In the genomic region with DNA sequence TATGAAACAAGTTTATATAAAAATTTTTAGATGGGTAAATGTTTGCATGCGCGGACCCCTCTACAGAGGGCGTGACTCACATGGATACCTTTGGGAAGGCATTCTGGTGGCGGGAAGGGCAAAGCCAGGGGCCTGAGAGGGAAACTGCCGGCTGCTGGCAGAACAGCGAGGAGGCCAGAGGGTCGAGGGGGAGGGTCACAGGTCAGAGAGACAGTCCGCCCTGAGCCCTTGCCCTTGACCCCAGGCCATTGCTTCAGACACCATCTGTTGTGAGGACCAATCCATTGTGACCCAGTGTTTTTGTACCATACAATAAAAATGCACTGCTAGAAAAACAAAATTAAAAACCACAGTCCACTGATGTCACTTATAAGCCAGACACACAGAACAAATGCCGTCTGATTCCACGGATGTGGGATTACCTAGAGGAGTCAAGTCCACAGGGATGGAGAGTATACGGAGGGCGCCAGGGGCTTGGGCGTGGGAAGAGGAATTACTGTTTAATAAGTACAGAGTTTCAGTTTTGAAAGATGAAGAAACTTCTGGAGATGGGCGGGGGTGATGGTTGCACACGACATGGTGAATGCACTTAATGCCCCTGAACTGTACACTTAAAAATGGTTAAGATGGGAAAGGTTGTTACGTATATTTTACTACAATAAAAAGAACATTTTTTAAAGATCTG, we compare ENCODE assay signal across 12 cellular contexts. TPM values are rescaled to one million over a fixed set of nuclear protein-coding genes. Genes with fewer than 3 reads are reported as not detected.
DNase-seq lines count a peak whose midpoint lies in the region; ATAC-seq, FAIRE-seq and TF ChIP-seq lines count a peak whose summit lies in the region.
"Had no signal": no experiment of that assay in that cellular context is flagged by ENCODE, and none has a peak within 500 bp of the region (broad histone marks: within the 10 kb centered on the region; RNA-seq: fewer than 3 reads in every experiment).

No MANE protein-coding gene starts in this region.

- H3K9ac ChIP-seq in BLaER1, result peak overlapping the region; percentile 82; the same call in 1 of the 2 replicates

- H3K36me3 Mint-ChIP-seq in activated T-helper 2 cell treated with anti-CD3 and anti-CD28 coated beads, Interferon-gamma antibody, Interleukin-2, Interleukin-4, amounts not matched to agents 10 μg/mL and 5 μg/mL and 100 μg/mL, durations not matched to agents 14 hours and 24 hours and 36 hours (ENCODE audit: low read depth), result peaks cover 3% of the 10 kb centered on the region
- H3K36me3 Mint-ChIP-seq in naive thymus-derived CD4-positive, alpha-beta T cell, result no peaks in the 10 kb centered on the region

- peak overlapping the region; percentile 71 for H3K4me3 Mint-ChIP-seq in activated T-helper 2 cell treated with anti-CD3 and anti-CD28 coated beads, Interferon-gamma antibody, Interleukin-2, Interleukin-4, amounts not matched to agents 10 μg/mL and 5 μg/mL and 100 μg/mL, durations not matched to agents 14 hours and 24 hours and 36 hours (ENCODE audit: low read depth)
- H3K4me3 Mint-ChIP-seq in naive thymus-derived CD4-positive, alpha-beta T cell, result peak overlapping the region; percentile 64 to 92 (median 80)

- peak overlapping the region; percentile 87 for H3K4me3 ChIP-seq in BLaER1
- no peak overlapping the region for H3K4me3 ChIP-seq in naive thymus-derived CD4-positive, alpha-beta T cell (ENCODE audit: low read length)

- peak overlapping the region; percentile 90 for H3K4me2 ChIP-seq in BLaER1

- POLR2A ChIA-PET in naive thymus-derived CD4-positive, alpha-beta T cell (lab: Charles Lee), result no interaction called here

- H3K27me3 ChIP-seq in BLaER1, result no peaks in the 10 kb centered on the region
- H3K27me3 ChIP-seq in naive thymus-derived CD4-positive, alpha-beta T cell (ENCODE audit: control insufficient read depth in 2 of 2, insufficient read depth in 2 of 2, low read length in 2 of 2), result peaks cover 0 to 20% of the 10 kb centered on the region in 2 donors

- peaks cover 12% of the 10 kb centered on the region for H3K4me1 Mint-ChIP-seq in activated T-helper 2 cell treated with anti-CD3 and anti-CD28 coated beads, Interferon-gamma antibody, Interleukin-2, Interleukin-4, amounts not matched to agents 10 μg/mL and 5 μg/mL and 100 μg/mL, durations not matched to agents 14 hours and 24 hours and 36 hours (ENCODE audit: low read depth)
- H3K4me1 Mint-ChIP-seq in naive thymus-derived CD4-positive, alpha-beta T cell, result peaks cover 10 to 27% (median 21%) of the 10 kb centered on the region in 7 donors

- CTCF ChIA-PET in naive thymus-derived CD4-positive, alpha-beta T cell (lab: Charles Lee), result no interaction called here

- ATAC-seq in naive thymus-derived CD4-positive, alpha-beta T cell, result no peak

- intact Hi-C loops in activated T-helper 2 cell treated with anti-CD3 and anti-CD28 coated beads, Interferon-gamma antibody, Interleukin-2, Interleukin-4, amounts not matched to agents 10 μg/mL and 5 μg/mL and 100 μg/mL, durations not matched to agents 14 hours and 24 hours and 36 hours (cut with micrococcal nuclease), result loop anchor here (2.0 to 5.0 kb wide), 2 partner anchors 47 to 110 kb away; no protein-coding TSS in a partner anchor
- intact Hi-C loops in naive thymus-derived CD4-positive, alpha-beta T cell (cut with micrococcal nuclease), result loop anchor here in 1 of 2 donors (2.0 to 10.0 kb wide), 2 partner anchors 63 to 187 kb away; a partner anchor contains a TSS

- peak; percentile 74 for FAIRE-seq in GM12892 (lab: Jason Lieb, UNC)
- FAIRE-seq: keratinocyte had no signal

- no peak overlapping the region for H3K27ac Mint-ChIP-seq in activated T-helper 2 cell treated with anti-CD3 and anti-CD28 coated beads, Interferon-gamma antibody, Interleukin-2, Interleukin-4, amounts not matched to agents 10 μg/mL and 5 μg/mL and 100 μg/mL, durations not matched to agents 14 hours and 24 hours and 36 hours
- no peak overlapping the region for H3K27ac Mint-ChIP-seq in naive thymus-derived CD4-positive, alpha-beta T cell

- H3K9me3 Mint-ChIP-seq in activated T-helper 2 cell treated with anti-CD3 and anti-CD28 coated beads, Interferon-gamma antibody, Interleukin-2, Interleukin-4, amounts not matched to agents 10 μg/mL and 5 μg/mL and 100 μg/mL, durations not matched to agents 14 hours and 24 hours and 36 hours, result no peaks in the 10 kb centered on the region
- peaks cover 0 to 5% (median 0%) of the 10 kb centered on the region in 11 donors for H3K9me3 Mint-ChIP-seq in naive thymus-derived CD4-positive, alpha-beta T cell

- peak overlapping the region; percentile 82 for H3K27ac ChIP-seq in BLaER1
- no peak overlapping the region for H3K27ac ChIP-seq in naive thymus-derived CD4-positive, alpha-beta T cell (ENCODE audit: low read depth, low read length)

- peaks cover 65% of the 10 kb centered on the region for H3K27me3 Mint-ChIP-seq in activated T-helper 2 cell treated with anti-CD3 and anti-CD28 coated beads, Interferon-gamma antibody, Interleukin-2, Interleukin-4, amounts not matched to agents 10 μg/mL and 5 μg/mL and 100 μg/mL, durations not matched to agents 14 hours and 24 hours and 36 hours (ENCODE audit: low read depth)
- peaks cover 67 to 81% (median 76%) of the 10 kb centered on the region in 5 donors for H3K27me3 Mint-ChIP-seq in naive thymus-derived CD4-positive, alpha-beta T cell

- H3K9me3 ChIP-seq in BLaER1, result no peaks in the 10 kb centered on the region
- no peaks in the 10 kb centered on the region for H3K9me3 ChIP-seq in naive thymus-derived CD4-positive, alpha-beta T cell (ENCODE audit: control insufficient read depth in 2 of 3, low read length in 3 of 3)
- H3K9me3 ChIP-seq: HAP-1 had no signal

- peaks cover 78% of the 10 kb centered on the region for H3K4me1 ChIP-seq in BLaER1
- H3K4me1 ChIP-seq in naive thymus-derived CD4-positive, alpha-beta T cell (ENCODE audit: control insufficient read depth in 2 of 2, insufficient read depth in 2 of 2, low read length in 2 of 2), result peaks cover 4 to 8% of the 10 kb centered on the region in 2 donors
- H3K4me1 ChIP-seq: HAP-1 had no signal

- H4K20me1 ChIP-seq in BLaER1, result peaks cover 8% of the 10 kb centered on the region; the same call in 1 of the 2 replicates

- DNase-seq in GM12892 (ENCODE audit: insufficient read length) (no peak), middle frontal gyrus (ENCODE audit: extremely low spot score, low spot score) (no peak), NCI-H510A treated with DMSO at 0.1 percent for 48 hours (lab: John Stamatoyannopoulos, UW) (no peak), dermis blood vessel endothelial cell (no peak), NCI-H187 treated with DMSO at 0.1 percent for 48 hours (lab: John Stamatoyannopoulos, UW) (no peak)
- no peak for DNase-seq in activated T-helper 2 cell treated with anti-CD3 and anti-CD28 coated beads, Interferon-gamma antibody, Interleukin-2, Interleukin-4, amounts not matched to agents 10 μg/mL and 5 μg/mL and 100 μg/mL, durations not matched to agents 14 hours and 24 hours and 36 hours (ENCODE audit: low spot score)
- DNase-seq in naive thymus-derived CD4-positive, alpha-beta T cell, result no peak
- DNase-seq: activated gamma-delta T cell, SW 1271 had no signal

- 0 out of 2 replicates have a peak, but pooled peaks cover 5% of the 10 kb centered on the region for H3K36me3 ChIP-seq in BLaER1
- no peaks in the 10 kb centered on the region for H3K36me3 ChIP-seq in naive thymus-derived CD4-positive, alpha-beta T cell (ENCODE audit: control insufficient read depth in 2 of 3, insufficient read depth in 3 of 3, low read length in 3 of 3)
- H3K36me3 ChIP-seq: HAP-1 had no signal

- TF ChIP-seq POLR2A in GM12892 (IDR thresholded peaks at IDR 0.05; ENCODE audit: low read depth, low read length), result no peak

RNA-seq across cellular contexts. Expression of a gene that starts 11.9 kb away (rescaled TPM):
- 5.2 TPM for polyA plus RNA-seq in GM12892 (2012; ENCODE audit: missing spikeins)
- total RNA-seq in activated T-helper 2 cell treated with anti-CD3 and anti-CD28 coated beads, Interferon-gamma antibody, Interleukin-2, Interleukin-4, amounts not matched to agents 10 μg/mL and 5 μg/mL and 100 μg/mL, durations not matched to agents 14 hours and 24 hours and 36 hours, result 0.09 TPM in 1 of 2 replicates, not detected in the other
- total RNA-seq in naive thymus-derived CD4-positive, alpha-beta T cell, result 1 to 10 TPM in 1 of 5 experiments, not detected in 4; 1.6 TPM
- not detected for polyA plus RNA-seq in naive thymus-derived CD4-positive, alpha-beta T cell
- total RNA-seq in dermis blood vessel endothelial cell, result 0.05 and 0.17 TPM in 2 replicates
